29 cellular contexts compared by ENCODE assay signal in the genomic region with DNA sequence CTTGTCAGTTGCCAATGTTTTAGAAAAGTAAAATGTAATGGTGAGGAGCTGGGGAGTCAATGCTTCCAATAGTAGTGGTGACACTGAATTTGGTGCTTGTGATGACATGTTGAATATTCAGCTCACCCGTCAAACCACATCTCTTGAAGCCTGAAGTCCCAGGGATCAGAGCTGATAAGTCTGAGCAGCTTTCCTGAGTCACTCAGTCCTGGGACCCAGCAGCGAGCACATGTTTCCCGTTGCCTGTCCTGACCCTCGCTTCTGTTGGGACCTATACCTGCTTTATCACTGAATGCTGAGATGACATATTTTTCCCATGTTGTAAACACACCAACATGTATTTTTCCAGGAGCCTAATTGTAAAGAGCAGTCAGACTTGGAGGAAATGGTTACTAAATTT.
DNase-seq lines count a peak whose midpoint lies in the region; ATAC-seq and TF ChIP-seq lines count a peak whose summit lies in the region.
"Had no signal": no experiment of that assay in that cellular context is flagged by ENCODE, and none has a peak within 500 bp of the region (broad histone marks: within the 10 kb centered on the region; RNA-seq: fewer than 3 reads in every experiment).

No MANE protein-coding gene starts in this region.

- intact Hi-C loops in MCF 10A (cut with micrococcal nuclease) = loop anchor here (2.0 to 5.0 kb wide), 4 partner anchors 151 to 1251 kb away; no protein-coding TSS in a partner anchor
- intact Hi-C loops in breast epithelium (cut with DNase I; ENCODE audit: low total_unique reads) = no loop called here
- intact Hi-C loops in Right ventricle myocardium superior (cut with DNase I) = loop anchor here (5.0 kb wide), 2 partner anchors 686 to 926 kb away; no protein-coding TSS in a partner anchor
- intact Hi-C loops in natural killer cell (cut with micrococcal nuclease) = loop anchor here (1.0 to 10.0 kb wide), 3 partner anchors 22 to 691 kb away; no protein-coding TSS in a partner anchor

- H3K4me3 ChIP-seq in breast epithelium = no peak overlapping the region
- H3K4me3 ChIP-seq: SK-N-MC, transverse colon had no signal

- no peak for TF ChIP-seq POLR2A in breast epithelium (IDR thresholded peaks at IDR 0.05)

- H3K4me3 Mint-ChIP-seq in MCF 10A (ENCODE audit: unreplicated experiment) = peak overlapping the region; percentile 60
- peak overlapping the region; percentile 30 for H3K4me3 Mint-ChIP-seq in natural killer cell
- no peak overlapping the region for H3K4me3 Mint-ChIP-seq in type B pancreatic cell
- H3K4me3 Mint-ChIP-seq: activated naive CD8-positive, alpha-beta T cell treated with anti-CD3 and anti-CD28 coated beads, Interleukin-2, amount 10 ng/mL, durations not matched to agents 7 days and 5 days; activated T-cell treated with anti-CD3 and anti-CD28 coated beads, Interleukin-2, amount 50 U/mL, for 24 hours; CD4-positive, CD25-positive, alpha-beta regulatory T cell; effector memory CD8-positive, alpha-beta T cell; neural crest cell had no signal

- no peak for TF ChIP-seq CTCF in MCF 10A (IDR thresholded peaks at IDR 0.05; ENCODE audit: unreplicated experiment)
- no peak for TF ChIP-seq CTCF in breast epithelium (IDR thresholded peaks at IDR 0.05)
- no peak for TF ChIP-seq CTCF in natural killer cell (IDR thresholded peaks at IDR 0.05)
- no peak for TF ChIP-seq CTCF in type B pancreatic cell (conservative IDR thresholded peaks at IDR 0.05)

- H3K4me1 Mint-ChIP-seq in MCF 10A (ENCODE audit: insufficient read depth, unreplicated experiment) (peaks cover 32% of the 10 kb centered on the region), natural killer cell (peaks cover 27% of the 10 kb centered on the region in 2 donors), type B pancreatic cell (ENCODE audit: unreplicated experiment) (no peaks in the 10 kb centered on the region)
- H3K4me1 Mint-ChIP-seq: activated naive CD8-positive, alpha-beta T cell treated with anti-CD3 and anti-CD28 coated beads, Interleukin-2, amount 10 ng/mL, durations not matched to agents 7 days and 5 days; CD4-positive, CD25-positive, alpha-beta regulatory T cell had no signal

- H3K27me3 ChIP-seq in breast epithelium = no peaks in the 10 kb centered on the region
- H3K27me3 ChIP-seq: ascending aorta, transverse colon had no signal

- peak; percentile 30 for ATAC-seq in Right ventricle myocardium superior (ENCODE audit: poor library complexity)
- no peak for ATAC-seq in natural killer cell
- no peak for ATAC-seq in activated naive CD4-positive, alpha-beta T cell treated with anti-CD3 and anti-CD28 coated beads, Interleukin-2, amount 50 U/mL, for 72 hours
- no peak for ATAC-seq in GM19395 (IDR thresholded peaks at IDR 0.05; ENCODE audit: unreplicated experiment)
- ATAC-seq: HCT116 had no signal

- CTCF ChIA-PET in MCF 10A (lab: Yijun Ruan, JAX) = interaction anchor here (1.3 kb wide), 1 partner anchor 9 kb away, joined by 5 read pairs; no protein-coding TSS in a partner anchor

- BruUV-seq in MCF 10A (replicated peaks; lab: Mats Ljungman, UMichigan) = TSS peak; percentile 85

- H3K27ac ChIP-seq in breast epithelium = peak overlapping the region in 1 of 2 donors; percentile 83
- H3K27ac ChIP-seq: ascending aorta, parathyroid adenoma, SK-N-MC, transverse colon had no signal

- no peak for DNase-seq in MCF 10A (ENCODE audit: unreplicated experiment)
- DNase-seq in breast epithelium (ENCODE audit: low spot score in 2 of 2) = no peak
- no peak for DNase-seq in Right ventricle myocardium superior
- no peak for DNase-seq in natural killer cell
- no peak for DNase-seq in NAMALWA (ENCODE audit: low spot score)
- no peak for DNase-seq in type B pancreatic cell (ENCODE audit: extremely low spot score, unreplicated experiment)
- DNase-seq in activated naive CD4-positive, alpha-beta T cell treated with anti-CD3 and anti-CD28 coated beads, Interleukin-2, amount 50 U/mL, for 72 hours (ENCODE audit: low spot score in 2 of 2) = no peak
- DNase-seq: 8988T; activated gamma-delta T cell; activated naive CD8-positive, alpha-beta T cell treated with anti-CD3 and anti-CD28 coated beads, Interleukin-2, amount 10 ng/mL, durations not matched to agents 7 days and 5 days; activated T-cell treated with anti-CD3 and anti-CD28 coated beads, Interleukin-2, amount 50 U/mL, for 24 hours; Calu3; CD4-positive, CD25-positive, alpha-beta regulatory T cell; central memory CD4-positive, alpha-beta T cell; DMS79; effector memory CD8-positive, alpha-beta T cell; mammary epithelial cell; NCI-H1048; NCI-H1694 treated with DMSO at 0.1 percent for 48 hours; NCI-H2171 treated with DMSO at 0.1 percent for 48 hours; NCI-H510A; stimulated activated CD4-positive, alpha-beta T cell treated with anti-CD3 and anti-CD28 coated beads, Interleukin-4, amount 100 ng/mL, for 24 hours; transverse colon had no signal

- H3K36me3 Mint-ChIP-seq in MCF 10A (ENCODE audit: insufficient read depth, unreplicated experiment) (peaks cover 13% of the 10 kb centered on the region), natural killer cell (no peaks in the 10 kb centered on the region), type B pancreatic cell (no peaks in the 10 kb centered on the region)
- peaks cover 0 to 13% of the 10 kb centered on the region in 2 donors for H3K36me3 Mint-ChIP-seq in activated naive CD4-positive, alpha-beta T cell treated with anti-CD3 and anti-CD28 coated beads, Interleukin-2, amount 50 U/mL, for 72 hours
- H3K36me3 Mint-ChIP-seq: activated naive CD8-positive, alpha-beta T cell treated with anti-CD3 and anti-CD28 coated beads, Interleukin-2, amount 10 ng/mL, durations not matched to agents 7 days and 5 days; CD4-positive, CD25-positive, alpha-beta regulatory T cell had no signal

- H3K4me1 ChIP-seq in breast epithelium = no peaks in the 10 kb centered on the region
- H3K4me1 ChIP-seq: parathyroid adenoma had no signal

- no peaks in the 10 kb centered on the region for H3K27me3 Mint-ChIP-seq in MCF 10A (ENCODE audit: insufficient read depth, unreplicated experiment)
- H3K27me3 Mint-ChIP-seq in natural killer cell (ENCODE audit: low read depth in 2 of 2) = peaks cover 17 to 33% of the 10 kb centered on the region in 2 donors
- H3K27me3 Mint-ChIP-seq in type B pancreatic cell = peaks cover 2% of the 10 kb centered on the region
- H3K27me3 Mint-ChIP-seq: CD4-positive, CD25-positive, alpha-beta regulatory T cell had no signal

- H3K27ac Mint-ChIP-seq in MCF 10A (ENCODE audit: low read depth, unreplicated experiment) (peak overlapping the region; percentile 97), natural killer cell (peak overlapping the region; percentile 61 to 85), type B pancreatic cell (no peak overlapping the region)
- no peak overlapping the region for H3K27ac Mint-ChIP-seq in activated naive CD4-positive, alpha-beta T cell treated with anti-CD3 and anti-CD28 coated beads, Interleukin-2, amount 50 U/mL, for 72 hours
- H3K27ac Mint-ChIP-seq: activated naive CD8-positive, alpha-beta T cell treated with anti-CD3 and anti-CD28 coated beads, Interleukin-2, amount 10 ng/mL, durations not matched to agents 7 days and 5 days; activated T-cell treated with anti-CD3 and anti-CD28 coated beads, Interleukin-2, amount 50 U/mL, for 24 hours; CD4-positive, CD25-positive, alpha-beta regulatory T cell; effector memory CD8-positive, alpha-beta T cell had no signal

- no peaks in the 10 kb centered on the region for H3K36me3 ChIP-seq in breast epithelium
- H3K36me3 ChIP-seq: ascending aorta, transverse colon had no signal

- H3K9me3 ChIP-seq in breast epithelium = no peaks in the 10 kb centered on the region
- H3K9me3 ChIP-seq: ascending aorta, transverse colon had no signal

- H3K9me3 Mint-ChIP-seq in MCF 10A (ENCODE audit: unreplicated experiment) = no peaks in the 10 kb centered on the region
- no peaks in the 10 kb centered on the region for H3K9me3 Mint-ChIP-seq in natural killer cell
- H3K9me3 Mint-ChIP-seq in type B pancreatic cell = peaks cover 6% of the 10 kb centered on the region
- H3K9me3 Mint-ChIP-seq in activated naive CD4-positive, alpha-beta T cell treated with anti-CD3 and anti-CD28 coated beads, Interleukin-2, amount 50 U/mL, for 72 hours = peaks cover 4 to 5% of the 10 kb centered on the region in 2 donors
- H3K9me3 Mint-ChIP-seq: activated naive CD8-positive, alpha-beta T cell treated with anti-CD3 and anti-CD28 coated beads, Interleukin-2, amount 10 ng/mL, durations not matched to agents 7 days and 5 days had no signal

- POLR2A ChIA-PET in MCF 10A (lab: Yijun Ruan, JAX) = interaction anchor here (0.7 to 2.2 kb wide), 3 partner anchors 9 to 574 kb away, joined by 3 to 16 read pairs (median 3); no protein-coding TSS in a partner anchor

Comparison
In these comparisons a context has a peak if more than half of its experiments do, and no peak if none do; other contexts are left out.
1. H3K27ac Mint-ChIP-seq: peak in MCF 10A (single experiment) and natural killer cell (2 of 2); none in type B pancreatic cell (single experiment) and activated naive CD4-positive, alpha-beta T cell treated with anti-CD3 and anti-CD28 coated beads, Interleukin-2, amount 50 U/mL, for 72 hours (0 of 2).